ENCODE assay signal across 15 cellular contexts in the genomic region with DNA sequence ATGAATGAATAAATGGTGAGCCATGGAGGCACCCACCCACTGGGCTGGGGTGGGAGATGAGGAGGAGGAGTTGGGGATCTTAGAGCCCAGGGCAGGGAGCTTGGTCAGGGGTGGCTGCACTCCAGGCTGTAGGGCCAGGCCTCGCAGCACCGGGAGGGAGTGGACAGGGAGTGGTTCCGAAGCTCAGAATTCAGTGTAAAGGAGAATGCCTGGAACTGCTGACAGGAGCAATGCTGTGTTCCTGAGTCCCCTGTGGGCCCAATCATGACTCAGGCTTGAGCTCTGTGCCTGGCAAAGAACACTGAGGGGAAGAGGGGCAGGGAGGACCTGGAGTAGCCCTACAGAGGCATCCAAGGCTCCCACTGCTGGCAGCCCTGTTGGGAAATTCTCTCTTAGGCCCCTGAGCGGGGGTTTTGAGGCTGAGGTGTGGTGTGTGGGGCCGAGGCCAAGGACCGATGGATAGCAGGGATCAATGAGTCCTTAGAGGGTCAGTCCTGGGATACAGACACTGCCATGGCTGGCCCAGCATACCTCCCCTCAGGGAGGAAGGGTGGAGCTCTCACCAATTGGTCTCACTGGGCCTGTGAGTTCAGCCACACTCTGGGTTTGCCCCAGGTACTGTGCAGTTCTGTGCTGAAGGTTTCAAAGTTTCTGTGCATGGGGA. TPM values are rescaled to one million over a fixed set of nuclear protein-coding genes. Genes with fewer than 3 reads are reported as not detected.
DNase-seq lines count a peak whose midpoint lies in the region; ATAC-seq and TF ChIP-seq lines count a peak whose summit lies in the region.
"Had no signal": no experiment of that assay in that cellular context is flagged by ENCODE, and none has a peak within 500 bp of the region (broad histone marks: within the 10 kb centered on the region; RNA-seq: fewer than 3 reads in every experiment).

No MANE protein-coding gene starts in this region.

- H3K9me3 ChIP-seq in Peyer's patch: no peaks in the 10 kb centered on the region
- H3K9me3 ChIP-seq: pancreas, tibial artery had no signal

- no peak overlapping the region for H3K4me3 Mint-ChIP-seq in T-helper 1 cell treated with Interleukin-12 subunit alpha and Interleukin-12 subunit beta and Interleukin-4 antibody, amounts not matched to agents 30 μg/mL and 1 μg/mL, for 36 hours
- H3K4me3 Mint-ChIP-seq: activated CD8-positive, alpha-beta memory T cell treated with anti-CD3 and anti-CD28 coated beads, Interleukin-2, amount 10 ng/mL, durations not matched to agents 7 days and 5 days; activated naive CD8-positive, alpha-beta T cell treated with anti-CD3 and anti-CD28 coated beads, Interleukin-2, amount 10 ng/mL, durations not matched to agents 7 days and 5 days had no signal

- no peaks in the 10 kb centered on the region for H3K9me3 Mint-ChIP-seq in T-helper 1 cell treated with Interleukin-12 subunit alpha and Interleukin-12 subunit beta and Interleukin-4 antibody, amounts not matched to agents 30 μg/mL and 1 μg/mL, for 36 hours
- H3K9me3 Mint-ChIP-seq: activated naive CD8-positive, alpha-beta T cell treated with anti-CD3 and anti-CD28 coated beads, Interleukin-2, amount 10 ng/mL, durations not matched to agents 7 days and 5 days had no signal

- peaks cover 2% of the 10 kb centered on the region for H3K36me3 Mint-ChIP-seq in T-helper 1 cell treated with Interleukin-12 subunit alpha and Interleukin-12 subunit beta and Interleukin-4 antibody, amounts not matched to agents 30 μg/mL and 1 μg/mL, for 36 hours (ENCODE audit: low read depth)
- H3K36me3 Mint-ChIP-seq: activated CD8-positive, alpha-beta memory T cell treated with anti-CD3 and anti-CD28 coated beads, Interleukin-2, amount 10 ng/mL, durations not matched to agents 7 days and 5 days had no signal

- no peak overlapping the region for H3K4me3 ChIP-seq in Peyer's patch
- H3K4me3 ChIP-seq: pancreas, SK-N-MC, tibial artery had no signal

- TF ChIP-seq POLR2A in Peyer's patch (IDR thresholded peaks at IDR 0.05): no peak

- TF ChIP-seq CTCF in omental fat pad (IDR thresholded peaks at IDR 0.05): no peak
- TF ChIP-seq CTCF in Peyer's patch (IDR thresholded peaks at IDR 0.05): no peak

- DNase-seq in T-helper 1 cell (no peak), epithelial cell of prostate (ENCODE audit: low read depth, low spot score) (no peak), omental fat pad (ENCODE audit: low spot score) (no peak), Peyer's patch (no peak), DMS 273 treated with DMSO at 0.1 percent for 48 hours (lab: John Stamatoyannopoulos, UW) (no peak)
- DNase-seq: activated CD8-positive, alpha-beta memory T cell treated with anti-CD3 and anti-CD28 coated beads, Interleukin-2, amount 10 ng/mL, durations not matched to agents 7 days and 5 days; activated naive CD8-positive, alpha-beta T cell treated with anti-CD3 and anti-CD28 coated beads, Interleukin-2, amount 10 ng/mL, durations not matched to agents 7 days and 5 days; COR-L47; GOT3; NCI-H1105 treated with DMSO at 0.1 percent for 48 hours had no signal

- peaks cover 19% of the 10 kb centered on the region for H3K4me1 Mint-ChIP-seq in T-helper 1 cell treated with Interleukin-12 subunit alpha and Interleukin-12 subunit beta and Interleukin-4 antibody, amounts not matched to agents 30 μg/mL and 1 μg/mL, for 36 hours (ENCODE audit: low read depth)

- H3K36me3 ChIP-seq in Peyer's patch: no peaks in the 10 kb centered on the region
- H3K36me3 ChIP-seq: pancreas, tibial artery had no signal

- H3K27ac Mint-ChIP-seq in T-helper 1 cell treated with Interleukin-12 subunit alpha and Interleukin-12 subunit beta and Interleukin-4 antibody, amounts not matched to agents 30 μg/mL and 1 μg/mL, for 36 hours: peak overlapping the region; percentile 38
- H3K27ac Mint-ChIP-seq: activated CD8-positive, alpha-beta memory T cell treated with anti-CD3 and anti-CD28 coated beads, Interleukin-2, amount 10 ng/mL, durations not matched to agents 7 days and 5 days; activated naive CD8-positive, alpha-beta T cell treated with anti-CD3 and anti-CD28 coated beads, Interleukin-2, amount 10 ng/mL, durations not matched to agents 7 days and 5 days had no signal

- no peaks in the 10 kb centered on the region for H3K27me3 ChIP-seq in Peyer's patch
- H3K27me3 ChIP-seq: pancreas, tibial artery had no signal

- H3K27me3 Mint-ChIP-seq in T-helper 1 cell treated with Interleukin-12 subunit alpha and Interleukin-12 subunit beta and Interleukin-4 antibody, amounts not matched to agents 30 μg/mL and 1 μg/mL, for 36 hours (ENCODE audit: low read depth): peaks cover 11% of the 10 kb centered on the region

- H3K27ac ChIP-seq in epithelial cell of prostate: peak overlapping the region; percentile 84
- H3K27ac ChIP-seq in Peyer's patch: no peak overlapping the region
- H3K27ac ChIP-seq: 22Rv1, pancreas, SK-N-MC, tibial artery had no signal

- peak; percentile 79 for ATAC-seq in omental fat pad (ENCODE audit: low FRiP score)
- ATAC-seq: activated CD8-positive, alpha-beta memory T cell treated with anti-CD3 and anti-CD28 coated beads, Interleukin-2, amount 10 ng/mL, durations not matched to agents 7 days and 5 days had no signal

- no peaks in the 10 kb centered on the region for H3K4me1 ChIP-seq in Peyer's patch
- H3K4me1 ChIP-seq: pancreas, tibial artery had no signal

RNA-seq across cellular contexts. Expression of a gene that starts 9.5 kb away (rescaled TPM):
- 10 to 100 TPM; 20.7 to 30.9 (median 25.0) TPM for total RNA-seq in omental fat pad
- 10 to 100 TPM; 57.3 to 84.6 (median 77.6) TPM for total RNA-seq in Peyer's patch

RNA-seq across cellular contexts. Expression of a gene that starts 18.0 kb away (rescaled TPM):
- total RNA-seq in omental fat pad (100 to 1,000 TPM in 2 of 4 donors, 10 to 100 TPM in 1, 1 to 10 TPM in 1; 2.0 to 114 (median 79.1) TPM), Peyer's patch (10 to 100 TPM in 1 of 4 donors, 1 to 10 TPM in 3; 1.2 to 11.3 (median 5.9) TPM)

RNA-seq across cellular contexts. Expression of a gene that starts 18.7 kb away (rescaled TPM):
- total RNA-seq in omental fat pad (10 to 100 TPM; 14.3 to 42.5 (median 23.7) TPM), Peyer's patch (100 to 1,000 TPM in 1 of 4 donors, 10 to 100 TPM in 3; 51.2 to 130 (median 67.1) TPM)

RNA-seq across cellular contexts. Expression of a gene that starts 18.7 kb away (rescaled TPM):
- total RNA-seq in omental fat pad (10 to 100 TPM; 13.9 to 22.2 (median 17.8) TPM), Peyer's patch (10 to 100 TPM; 14.5 to 30.0 (median 22.4) TPM)

RNA-seq across cellular contexts. Expression of a gene that starts 26.8 kb away (rescaled TPM):
- total RNA-seq in omental fat pad (10 to 100 TPM in 3 of 4 donors, 1 to 10 TPM in 1; 9.1 to 23.8 (median 14.3) TPM), Peyer's patch (100 to 1,000 TPM in 2 of 4 donors, 10 to 100 TPM in 2; 22.3 to 184 (median 136) TPM)
